In genomic region chr11:8403310-8403709, GRCh38 we compare ENCODE assay signal across 16 cellular contexts.
DNase-seq lines count a peak whose midpoint lies in the region; TF ChIP-seq lines count a peak whose summit lies in the region.
"Had no signal": no experiment of that assay in that cellular context is flagged by ENCODE, and none has a peak within 500 bp of the region (broad histone marks: within the 10 kb centered on the region; RNA-seq: fewer than 3 reads in every experiment).

No MANE protein-coding gene starts in this region.

- H3K36me3 ChIP-seq in HEK293 (ENCODE audit: control insufficient read depth in 2 of 2, insufficient read depth in 1 of 2, low read length in 2 of 2) = no peaks in the 10 kb centered on the region
- H3K36me3 ChIP-seq: stomach had no signal

- no peaks in the 10 kb centered on the region for H3K9me3 ChIP-seq in HEK293 (ENCODE audit: control insufficient read depth, insufficient read depth, low read depth, low read length)

- peak; percentile 4 for DNase-seq in A172 (ENCODE audit: low spot score)
- DNase-seq in amniotic epithelial cell (ENCODE audit: low read depth) = peak; percentile 28
- peak; percentile 32 for DNase-seq in fibroblast of pulmonary artery (ENCODE audit: low read depth)
- DNase-seq in NCI-H774 (lab: John Stamatoyannopoulos, UW) = no peak
- no peak for DNase-seq in HUDEP-2 (lab: John Stamatoyannopoulos, UW; ENCODE audit: unreplicated experiment in 76 of 76)
- no peak for DNase-seq in globus pallidus (ENCODE audit: low spot score)
- DNase-seq in stimulated activated CD4-positive, alpha-beta T cell treated with anti-CD3 and anti-CD28 coated beads, Interleukin-1b, Interleukin-23, amount 100 ng/mL, for 48 hours = no peak
- DNase-seq: activated CD4-positive, alpha-beta T cell treated with anti-CD3 and anti-CD28 coated beads, Interleukin-2, amount 50 U/mL, for 1 hour; CD8-positive, alpha-beta T cell; GOT3; MV-4-11; NCI-H2081; NCI-H524; PC-9; stomach had no signal

- no peak overlapping the region for H3K4me3 ChIP-seq in HEK293 (ENCODE audit: low read depth, low read length)
- no peak overlapping the region for H3K4me3 ChIP-seq in fibroblast of pulmonary artery (replicated peaks; ENCODE audit: low read depth, low read length)
- H3K4me3 ChIP-seq: PC-9, stomach had no signal

- H3K27ac ChIP-seq in HEK293 (ENCODE audit: extremely low read depth, low read depth, low read length) = no peak overlapping the region
- H3K27ac ChIP-seq: PC-9, stomach had no signal

- CTCF ChIA-PET in HEK293 (lab: Yijun Ruan, JAX) = interaction anchor here (1.2 kb wide), 1 partner anchor 149 kb away, joined by 3 read pairs; no protein-coding TSS in a partner anchor

- no peak for TF ChIP-seq CTCF in HEK293 (tag by site-specific recombination; IDR thresholded peaks at IDR 0.05)
- TF ChIP-seq CTCF in fibroblast of pulmonary artery (IDR thresholded peaks at IDR 0.05; ENCODE audit: low read length, missing control alignments) = no peak

- POLR2A ChIA-PET in HEK293 (lab: Yijun Ruan, JAX) = no interaction called here

- no peaks in the 10 kb centered on the region for H3K4me1 ChIP-seq in HEK293 (ENCODE audit: control insufficient read depth, insufficient read depth, low read length)
- H3K4me1 ChIP-seq: stomach had no signal

TF ChIP-seq in HEK293, 187 proteins besides CTCF, POLR2A, EP300 and RAD21:
- TF ChIP-seq REST (tag by site-specific recombination; IDR thresholded peaks at IDR 0.05) = peak; percentile 88
- no peak for TF ChIP-seq ZNF529 (tag by site-specific recombination; IDR thresholded peaks at IDR 0.05; ENCODE audit: insufficient replicate concordance)

Comparison
In these comparisons a context has a peak if more than half of its experiments do, and no peak if none do; other contexts are left out.
1. DNase-seq: peak in A172 (single experiment), amniotic epithelial cell (single experiment) and fibroblast of pulmonary artery (single experiment); none in NCI-H774 (single experiment), HUDEP-2 (0 of 76), globus pallidus (single experiment) and stimulated activated CD4-positive, alpha-beta T cell treated with anti-CD3 and anti-CD28 coated beads, Interleukin-1b, Interleukin-23, amount 100 ng/mL, for 48 hours (single experiment).